ENCODE assay signal across 1 cellular context in genomic region chr15:74798388-74799254, GRCh38.
TF ChIP-seq lines count a peak whose summit lies in the region.

No MANE protein-coding gene starts in this region.

TF ChIP-seq in HepG2, 621 proteins besides CTCF, POLR2A, EP300 and RAD21:
- TF ChIP-seq AGO2 (optimal IDR thresholded peaks at IDR 0.05; ENCODE audit: low read depth, low read length) (peak; percentile 53), RAD51 (IDR thresholded peaks at IDR 0.05; ENCODE audit: borderline replicate concordance) (no peak)
